ENCODE assay signal across 20 cellular contexts in genomic region chr16:55622302-55622701, GRCh38. TPM values are rescaled to one million over a fixed set of nuclear protein-coding genes. Genes with fewer than 3 reads are reported as not detected.
"Had no signal": no experiment of that assay in that cellular context is flagged by ENCODE, and none has a peak within 500 bp of the region (broad histone marks: within the 10 kb centered on the region; RNA-seq: fewer than 3 reads in every experiment).

No MANE protein-coding gene starts in this region.

- ATAC-seq: effector memory CD8-positive, alpha-beta T cell; heart left ventricle; naive thymus-derived CD8-positive, alpha-beta T cell had no signal

- H3K27ac Mint-ChIP-seq: dendritic cell treated with granulocyte-macrophage colony-stimulating factor and Interleukin-4, amounts not matched to agents 40 ng/mL and 50 ng/mL, for 4 days; effector memory CD8-positive, alpha-beta T cell; naive thymus-derived CD8-positive, alpha-beta T cell had no signal

- H3K4me1 Mint-ChIP-seq: naive thymus-derived CD8-positive, alpha-beta T cell had no signal

- H3K27me3 Mint-ChIP-seq: dendritic cell treated with granulocyte-macrophage colony-stimulating factor and Interleukin-4, amounts not matched to agents 40 ng/mL and 50 ng/mL, for 4 days had no signal

- H3K4me3 Mint-ChIP-seq: dendritic cell treated with granulocyte-macrophage colony-stimulating factor and Interleukin-4, amounts not matched to agents 40 ng/mL and 50 ng/mL, for 4 days; effector memory CD8-positive, alpha-beta T cell; naive thymus-derived CD8-positive, alpha-beta T cell had no signal

- H3K4me1 ChIP-seq: esophagus squamous epithelium, foreskin keratinocyte, heart left ventricle had no signal

- H3K9me3 ChIP-seq: esophagus squamous epithelium, heart left ventricle, mucosa of descending colon, neutrophil had no signal

- H3K36me3 ChIP-seq: esophagus squamous epithelium, heart left ventricle, neutrophil had no signal

- H3K27me3 ChIP-seq: esophagus squamous epithelium, heart left ventricle, neutrophil had no signal

- H3K27ac ChIP-seq: epithelial cell of prostate, esophagus squamous epithelium, foreskin keratinocyte, heart left ventricle, neutrophil had no signal

- H3K4me3 ChIP-seq: esophagus squamous epithelium, heart left ventricle, mucosa of descending colon had no signal

- DNase-seq: effector memory CD8-positive, alpha-beta T cell; esophagus squamous epithelium; foreskin keratinocyte; heart left ventricle; hippocampal formation; mammary epithelial cell; mucosa of descending colon; naive thymus-derived CD8-positive, alpha-beta T cell; small intestine; stimulated activated CD4-positive, alpha-beta T cell treated with anti-CD3 and anti-CD28 coated beads, Interleukin-12 subunit alpha, Interleukin-12 subunit beta, amount 100 ng/mL, for 4 hours; stimulated activated CD4-positive, alpha-beta T cell treated with anti-CD3 and anti-CD28 coated beads, Interleukin-2, amount 100 ng/mL, for 48 hours; stimulated activated naive CD4-positive, alpha-beta T cell treated with Interleukin-2 at 50 U/mL for 16 hours; trophoblast cell had no signal

RNA-seq across cellular contexts. Expression of gene SLC6A2, which starts 33.5 kb away (rescaled TPM):
- total RNA-seq: glomerular endothelial cell; left lobe of liver; naive thymus-derived CD8-positive, alpha-beta T cell; osteoblast; pulmonary artery endothelial cell had no signal

RNA-seq across cellular contexts. Expression of gene CAPNS2, which starts 55.8 kb away (rescaled TPM):
- total RNA-seq: left lobe of liver; naive thymus-derived CD8-positive, alpha-beta T cell had no signal
